8 cellular contexts compared by ENCODE assay signal in the genomic region with DNA sequence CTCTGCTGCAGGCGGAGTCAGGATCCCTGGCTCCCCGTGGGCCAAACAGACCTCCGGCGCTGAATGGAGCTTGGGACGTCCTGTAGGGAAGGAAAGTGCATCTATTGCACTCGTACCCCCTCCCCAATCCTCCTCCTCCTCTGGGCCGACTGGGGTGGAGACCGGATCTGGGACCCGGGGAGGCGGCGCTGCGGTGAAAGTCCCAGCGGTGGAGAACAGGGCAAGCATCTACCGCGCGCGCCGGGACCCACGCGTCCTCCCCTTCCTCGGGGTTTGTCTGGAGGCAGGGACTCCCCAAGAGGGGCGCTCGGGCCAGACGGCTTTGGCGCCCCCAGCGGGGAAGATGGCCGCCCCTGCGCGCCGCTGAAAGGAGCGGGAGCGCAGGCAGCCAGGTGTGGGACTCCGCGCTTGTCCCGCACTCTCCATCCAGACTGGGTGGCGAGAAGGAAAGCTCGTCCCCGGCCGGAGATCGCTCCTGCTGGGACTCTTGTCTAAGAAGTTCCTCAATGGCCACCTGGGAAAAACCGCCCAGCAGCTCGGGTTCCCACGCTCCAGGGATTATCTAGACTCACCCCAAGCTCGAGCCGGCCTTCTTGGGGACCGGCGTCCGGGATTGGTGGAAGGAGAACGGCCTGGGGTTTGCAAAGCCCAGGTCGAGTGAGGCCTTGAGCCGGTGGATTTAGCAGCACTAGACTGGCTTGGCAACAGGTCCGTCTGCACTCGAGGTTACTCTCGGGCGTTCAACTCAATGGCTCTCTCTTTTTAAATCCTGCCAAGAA. TPM values are rescaled to one million over a fixed set of nuclear protein-coding genes. Genes with fewer than 3 reads are reported as not detected.
DNase-seq lines count a peak whose midpoint lies in the region; ATAC-seq, FAIRE-seq and TF ChIP-seq lines count a peak whose summit lies in the region.

No MANE protein-coding gene starts in this region.

- peaks cover 26% of the 10 kb centered on the region for H3K4me1 ChIP-seq in effector memory CD4-positive, alpha-beta T cell (ENCODE audit: control insufficient read depth, insufficient read depth, low read length, poor library complexity, severe bottlenecking)

- FAIRE-seq in GM12892 (lab: Jason Lieb, UNC), result no peak

- TF ChIP-seq POLR2A in GM12892 (IDR thresholded peaks at IDR 0.05; ENCODE audit: low read depth, low read length), result peak; percentile 48; the same call in 1 of the 2 replicates

- no peaks in the 10 kb centered on the region for H3K27me3 ChIP-seq in AG04450 (ENCODE audit: control insufficient read depth, insufficient read depth, low read length)
- H3K27me3 ChIP-seq in effector memory CD4-positive, alpha-beta T cell (replicated peaks; ENCODE audit: control insufficient read depth, insufficient read depth, low read length, poor library complexity, severe bottlenecking), result peaks cover 16% of the 10 kb centered on the region

- peak overlapping the region; percentile 87 for H3K4me3 ChIP-seq in AG04450 (ENCODE audit: low read depth, low read length)
- H3K4me3 ChIP-seq in WI38 (ENCODE audit: low read depth, low read length), result peak overlapping the region; percentile 81
- peak overlapping the region; percentile 57 for H3K4me3 ChIP-seq in effector memory CD4-positive, alpha-beta T cell (ENCODE audit: insufficient read depth, low read depth, low read length, poor library complexity, severe bottlenecking)

- H3K36me3 ChIP-seq in KOPT-K1 (ENCODE audit: insufficient read depth, low read length), result peaks cover 37% of the 10 kb centered on the region
- no peaks in the 10 kb centered on the region for H3K36me3 ChIP-seq in effector memory CD4-positive, alpha-beta T cell (ENCODE audit: control insufficient read depth, insufficient read depth, low read length)

- TF ChIP-seq CTCF in AG04450 (IDR thresholded peaks at IDR 0.05; ENCODE audit: low read depth, low read length) (peak; percentile 62), WI38 (IDR thresholded peaks at IDR 0.05; ENCODE audit: low read depth, low read length) (peak; percentile 39)

- POLR2A ChIA-PET in AG04450 (lab: Yijun Ruan, JAX), result interaction anchor here (2.7 kb wide), 1 partner anchor 13 kb away, joined by 29 read pairs; the partner anchor contains the start of gene FADS1

- ATAC-seq in HG03025 (IDR thresholded peaks at IDR 0.05; ENCODE audit: low FRiP score, unreplicated experiment), result no peak

- CTCF ChIA-PET in AG04450 (lab: Charles Lee), result interaction anchor here (1.0 to 1.8 kb wide), 7 partner anchors 9 to 140 kb away, joined by 3 to 11 read pairs (median 5); no protein-coding TSS in a partner anchor

- H3K9me3 ChIP-seq in AG04450 (ENCODE audit: control insufficient read depth, insufficient read depth, low read length) (no peaks in the 10 kb centered on the region), KOPT-K1 (ENCODE audit: insufficient read depth, low read length, poor library complexity, severe bottlenecking) (no peaks in the 10 kb centered on the region)
- no peaks in the 10 kb centered on the region for H3K9me3 ChIP-seq in effector memory CD4-positive, alpha-beta T cell (ENCODE audit: control insufficient read depth, low read length)

- H3K27ac ChIP-seq in AG04450 (ENCODE audit: low read depth, low read length) (peak overlapping the region; percentile 47), KOPT-K1 (ENCODE audit: low read depth, low read length, poor library complexity, severe bottlenecking) (peak overlapping the region; percentile 100)
- H3K27ac ChIP-seq in effector memory CD4-positive, alpha-beta T cell (ENCODE audit: insufficient read depth, low read length, poor library complexity, severe bottlenecking), result no peak overlapping the region

- DNase-seq in AG04450 (ENCODE audit: low read depth, low spot score) (no peak), GM12892 (ENCODE audit: insufficient read length) (peak; percentile 75), medulla oblongata (ENCODE audit: extremely low spot score) (peak; percentile 54), superior temporal gyrus (ENCODE audit: extremely low spot score) (peak; percentile 42)
- peak in 1 of 3 donors; percentile 37 for DNase-seq in effector memory CD4-positive, alpha-beta T cell

RNA-seq across cellular contexts. Expression of gene FADS2, which starts 0.7 kb away (rescaled TPM):
- 183 and 218 TPM in 2 replicates for polyA plus RNA-seq in AG04450 (2011; rRNA removed)
- polyA minus RNA-seq in AG04450 (2011; rRNA and poly(A)+ RNA removed), result 383 and 456 TPM in 2 replicates
- polyA plus RNA-seq in GM12892 (2012; ENCODE audit: missing spikeins), result 82.0 TPM

RNA-seq across cellular contexts. Expression of gene FADS1, which starts 12.0 kb away (rescaled TPM):
- 50.4 and 52.4 TPM in 2 replicates for polyA plus RNA-seq in AG04450 (2011; rRNA removed)
- 70.4 and 97.0 TPM in 2 replicates for polyA minus RNA-seq in AG04450 (2011; rRNA and poly(A)+ RNA removed)
- polyA plus RNA-seq in GM12892 (2012; ENCODE audit: missing spikeins), result 17.8 TPM

RNA-seq across cellular contexts. Expression of gene FEN1, which starts 36.1 kb away (rescaled TPM):
- polyA plus RNA-seq in AG04450 (2011; rRNA removed), result 7.1 and 8.4 TPM in 2 replicates
- 8.6 and 10.3 TPM in 2 replicates for polyA minus RNA-seq in AG04450 (2011; rRNA and poly(A)+ RNA removed)
- polyA plus RNA-seq in GM12892 (2012; ENCODE audit: missing spikeins), result 76.2 TPM

RNA-seq across cellular contexts. Expression of gene TMEM258, which starts 36.4 kb away (rescaled TPM):
- polyA plus RNA-seq in AG04450 (2011; rRNA removed), result 300 and 356 TPM in 2 replicates
- polyA minus RNA-seq in AG04450 (2011; rRNA and poly(A)+ RNA removed), result 111 and 128 TPM in 2 replicates
- 285 TPM for polyA plus RNA-seq in GM12892 (2012; ENCODE audit: missing spikeins)
